ENCODE assay signal across 1 cellular context in the genomic region with DNA sequence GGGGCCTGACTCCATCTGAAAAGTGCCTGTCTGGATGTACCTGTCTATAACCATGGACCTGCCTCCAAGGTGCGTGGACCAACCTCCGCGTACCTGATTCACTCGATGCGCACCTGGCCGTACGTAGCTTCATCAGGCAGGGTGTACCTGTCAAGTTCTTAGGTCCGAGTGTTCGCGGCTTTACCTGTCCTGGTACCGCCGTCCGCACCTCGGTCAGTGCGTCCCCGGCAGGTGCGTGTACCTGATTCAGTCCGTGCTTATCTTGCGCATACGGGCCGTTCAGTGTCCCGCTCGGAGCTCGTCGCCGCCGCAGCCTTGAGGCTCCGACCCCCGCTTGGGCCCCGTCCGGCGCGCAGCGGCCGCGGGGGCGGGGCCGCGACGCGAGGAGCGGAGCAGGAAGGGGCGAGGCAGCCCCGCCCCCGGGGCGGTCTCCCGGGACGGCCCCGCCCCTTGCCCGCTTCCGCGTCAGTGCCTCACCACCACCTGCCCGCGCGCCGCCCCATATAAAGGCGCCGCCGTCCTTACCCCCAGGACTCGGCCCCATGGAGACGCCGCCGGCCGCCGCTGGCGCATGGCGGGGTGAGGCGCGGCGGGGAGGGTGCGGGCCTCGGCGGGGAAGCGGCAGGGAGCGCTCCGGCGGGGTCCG.
TF ChIP-seq lines count a peak whose summit lies in the region.

TSS of gene ZC3H12A (plus strand) at position 530 of the 646 bp plus-strand sequence. CDS start 917 bp downstream, outside the sequence.

TF ChIP-seq in WTC11, 78 proteins besides CTCF, POLR2A, EP300 and RAD21 (continued from another document and continues in another):
- no peak for TF ChIP-seq ZNF671 (CRISPR knock-in tag; IDR thresholded peaks at IDR 0.05)
- TF ChIP-seq, protein P1, sequence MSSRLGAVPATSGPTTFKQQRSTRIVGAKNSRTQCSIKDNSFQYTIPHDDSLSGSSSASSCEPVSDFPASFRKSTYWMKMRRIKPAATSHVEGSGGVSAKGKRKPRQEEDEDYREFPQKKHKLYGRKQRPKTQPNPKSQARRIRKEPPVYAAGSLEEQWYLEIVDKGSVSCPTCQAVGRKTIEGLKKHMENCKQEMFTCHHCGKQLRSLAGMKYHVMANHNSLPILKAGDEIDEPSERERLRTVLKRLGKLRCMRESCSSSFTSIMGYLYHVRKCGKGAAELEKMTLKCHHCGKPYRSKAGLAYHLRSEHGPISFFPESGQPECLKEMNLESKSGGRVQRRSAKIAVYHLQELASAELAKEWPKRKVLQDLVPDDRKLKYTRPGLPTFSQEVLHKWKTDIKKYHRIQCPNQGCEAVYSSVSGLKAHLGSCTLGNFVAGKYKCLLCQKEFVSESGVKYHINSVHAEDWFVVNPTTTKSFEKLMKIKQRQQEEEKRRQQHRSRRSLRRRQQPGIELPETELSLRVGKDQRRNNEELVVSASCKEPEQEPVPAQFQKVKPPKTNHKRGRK (CRISPR knock-in tag; IDR thresholded peaks at IDR 0.05; ENCODE audit: borderline replicate concordance) = no peak
- TF ChIP-seq NFATC4 (CRISPR knock-in tag; IDR thresholded peaks at IDR 0.05) = no peak
- TF ChIP-seq GTF2I (CRISPR knock-in tag; conservative IDR thresholded peaks at IDR 0.05) = no peak
- no peak for TF ChIP-seq ZNF396 (CRISPR knock-in tag; IDR thresholded peaks at IDR 0.05; ENCODE audit: borderline replicate concordance)
- no peak for TF ChIP-seq NR2C2 (CRISPR knock-in tag; IDR thresholded peaks at IDR 0.05)
- TF ChIP-seq, protein P2, sequence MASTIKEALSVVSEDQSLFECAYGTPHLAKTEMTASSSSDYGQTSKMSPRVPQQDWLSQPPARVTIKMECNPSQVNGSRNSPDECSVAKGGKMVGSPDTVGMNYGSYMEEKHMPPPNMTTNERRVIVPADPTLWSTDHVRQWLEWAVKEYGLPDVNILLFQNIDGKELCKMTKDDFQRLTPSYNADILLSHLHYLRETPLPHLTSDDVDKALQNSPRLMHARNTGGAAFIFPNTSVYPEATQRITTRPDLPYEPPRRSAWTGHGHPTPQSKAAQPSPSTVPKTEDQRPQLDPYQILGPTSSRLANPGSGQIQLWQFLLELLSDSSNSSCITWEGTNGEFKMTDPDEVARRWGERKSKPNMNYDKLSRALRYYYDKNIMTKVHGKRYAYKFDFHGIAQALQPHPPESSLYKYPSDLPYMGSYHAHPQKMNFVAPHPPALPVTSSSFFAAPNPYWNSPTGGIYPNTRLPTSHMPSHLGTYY (CRISPR knock-in tag; IDR thresholded peaks at IDR 0.05) = no peak
- no peak for TF ChIP-seq ZMAT4 (CRISPR knock-in tag; IDR thresholded peaks at IDR 0.05)
- TF ChIP-seq, protein P3, sequence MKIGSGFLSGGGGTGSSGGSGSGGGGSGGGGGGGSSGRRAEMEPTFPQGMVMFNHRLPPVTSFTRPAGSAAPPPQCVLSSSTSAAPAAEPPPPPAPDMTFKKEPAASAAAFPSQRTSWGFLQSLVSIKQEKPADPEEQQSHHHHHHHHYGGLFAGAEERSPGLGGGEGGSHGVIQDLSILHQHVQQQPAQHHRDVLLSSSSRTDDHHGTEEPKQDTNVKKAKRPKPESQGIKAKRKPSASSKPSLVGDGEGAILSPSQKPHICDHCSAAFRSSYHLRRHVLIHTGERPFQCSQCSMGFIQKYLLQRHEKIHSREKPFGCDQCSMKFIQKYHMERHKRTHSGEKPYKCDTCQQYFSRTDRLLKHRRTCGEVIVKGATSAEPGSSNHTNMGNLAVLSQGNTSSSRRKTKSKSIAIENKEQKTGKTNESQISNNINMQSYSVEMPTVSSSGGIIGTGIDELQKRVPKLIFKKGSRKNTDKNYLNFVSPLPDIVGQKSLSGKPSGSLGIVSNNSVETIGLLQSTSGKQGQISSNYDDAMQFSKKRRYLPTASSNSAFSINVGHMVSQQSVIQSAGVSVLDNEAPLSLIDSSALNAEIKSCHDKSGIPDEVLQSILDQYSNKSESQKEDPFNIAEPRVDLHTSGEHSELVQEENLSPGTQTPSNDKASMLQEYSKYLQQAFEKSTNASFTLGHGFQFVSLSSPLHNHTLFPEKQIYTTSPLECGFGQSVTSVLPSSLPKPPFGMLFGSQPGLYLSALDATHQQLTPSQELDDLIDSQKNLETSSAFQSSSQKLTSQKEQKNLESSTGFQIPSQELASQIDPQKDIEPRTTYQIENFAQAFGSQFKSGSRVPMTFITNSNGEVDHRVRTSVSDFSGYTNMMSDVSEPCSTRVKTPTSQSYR (CRISPR knock-in tag; IDR thresholded peaks at IDR 0.05) = no peak
- TF ChIP-seq ZNF425 (CRISPR knock-in tag; conservative IDR thresholded peaks at IDR 0.05) = no peak
- TF ChIP-seq, protein P4, sequence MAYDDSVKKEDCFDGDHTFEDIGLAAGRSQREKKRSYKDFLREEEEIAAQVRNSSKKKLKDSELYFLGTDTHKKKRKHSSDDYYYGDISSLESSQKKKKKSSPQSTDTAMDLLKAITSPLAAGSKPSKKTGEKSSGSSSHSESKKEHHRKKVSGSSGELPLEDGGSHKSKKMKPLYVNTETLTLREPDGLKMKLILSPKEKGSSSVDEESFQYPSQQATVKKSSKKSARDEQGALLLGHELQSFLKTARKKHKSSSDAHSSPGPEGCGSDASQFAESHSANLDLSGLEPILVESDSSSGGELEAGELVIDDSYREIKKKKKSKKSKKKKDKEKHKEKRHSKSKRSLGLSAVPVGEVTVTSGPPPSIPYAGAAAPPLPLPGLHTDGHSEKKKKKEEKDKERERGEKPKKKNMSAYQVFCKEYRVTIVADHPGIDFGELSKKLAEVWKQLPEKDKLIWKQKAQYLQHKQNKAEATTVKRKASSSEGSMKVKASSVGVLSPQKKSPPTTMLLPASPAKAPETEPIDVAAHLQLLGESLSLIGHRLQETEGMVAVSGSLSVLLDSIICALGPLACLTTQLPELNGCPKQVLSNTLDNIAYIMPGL (CRISPR knock-in tag; IDR thresholded peaks at IDR 0.05) = peak; percentile 30; the same call in 1 of the 2 replicates
- 0 out of 2 replicates have a peak, but pooled peaks have one; percentile 31 for TF ChIP-seq FOXP1 (CRISPR knock-in tag; IDR thresholded peaks at IDR 0.05; ENCODE audit: borderline replicate concordance)
- TF ChIP-seq USF2 (CRISPR knock-in tag; IDR thresholded peaks at IDR 0.05) = no peak
- no peak for TF ChIP-seq ZBTB21 (CRISPR knock-in tag; IDR thresholded peaks at IDR 0.05; ENCODE audit: borderline replicate concordance)
- TF ChIP-seq, protein P5, sequence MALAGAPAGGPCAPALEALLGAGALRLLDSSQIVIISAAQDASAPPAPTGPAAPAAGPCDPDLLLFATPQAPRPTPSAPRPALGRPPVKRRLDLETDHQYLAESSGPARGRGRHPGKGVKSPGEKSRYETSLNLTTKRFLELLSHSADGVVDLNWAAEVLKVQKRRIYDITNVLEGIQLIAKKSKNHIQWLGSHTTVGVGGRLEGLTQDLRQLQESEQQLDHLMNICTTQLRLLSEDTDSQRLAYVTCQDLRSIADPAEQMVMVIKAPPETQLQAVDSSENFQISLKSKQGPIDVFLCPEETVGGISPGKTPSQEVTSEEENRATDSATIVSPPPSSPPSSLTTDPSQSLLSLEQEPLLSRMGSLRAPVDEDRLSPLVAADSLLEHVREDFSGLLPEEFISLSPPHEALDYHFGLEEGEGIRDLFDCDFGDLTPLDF (CRISPR knock-in tag; IDR thresholded peaks at IDR 0.05) = no peak
- TF ChIP-seq, protein P6, sequence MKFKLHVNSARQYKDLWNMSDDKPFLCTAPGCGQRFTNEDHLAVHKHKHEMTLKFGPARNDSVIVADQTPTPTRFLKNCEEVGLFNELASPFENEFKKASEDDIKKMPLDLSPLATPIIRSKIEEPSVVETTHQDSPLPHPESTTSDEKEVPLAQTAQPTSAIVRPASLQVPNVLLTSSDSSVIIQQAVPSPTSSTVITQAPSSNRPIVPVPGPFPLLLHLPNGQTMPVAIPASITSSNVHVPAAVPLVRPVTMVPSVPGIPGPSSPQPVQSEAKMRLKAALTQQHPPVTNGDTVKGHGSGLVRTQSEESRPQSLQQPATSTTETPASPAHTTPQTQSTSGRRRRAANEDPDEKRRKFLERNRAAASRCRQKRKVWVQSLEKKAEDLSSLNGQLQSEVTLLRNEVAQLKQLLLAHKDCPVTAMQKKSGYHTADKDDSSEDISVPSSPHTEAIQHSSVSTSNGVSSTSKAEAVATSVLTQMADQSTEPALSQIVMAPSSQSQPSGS (CRISPR knock-in tag; IDR thresholded peaks at IDR 0.05; ENCODE audit: borderline replicate concordance, low read depth) = no peak
- TF ChIP-seq SMAD4 (CRISPR knock-in tag; IDR thresholded peaks at IDR 0.05) = no peak
- TF ChIP-seq TCF7 (CRISPR knock-in tag; IDR thresholded peaks at IDR 0.05; ENCODE audit: low read depth) = no peak
- 0 out of 2 replicates have a peak, but pooled peaks have one; percentile 11 for TF ChIP-seq ESRRA (CRISPR knock-in tag; IDR thresholded peaks at IDR 0.05; ENCODE audit: borderline replicate concordance)
- TF ChIP-seq, protein P7, sequence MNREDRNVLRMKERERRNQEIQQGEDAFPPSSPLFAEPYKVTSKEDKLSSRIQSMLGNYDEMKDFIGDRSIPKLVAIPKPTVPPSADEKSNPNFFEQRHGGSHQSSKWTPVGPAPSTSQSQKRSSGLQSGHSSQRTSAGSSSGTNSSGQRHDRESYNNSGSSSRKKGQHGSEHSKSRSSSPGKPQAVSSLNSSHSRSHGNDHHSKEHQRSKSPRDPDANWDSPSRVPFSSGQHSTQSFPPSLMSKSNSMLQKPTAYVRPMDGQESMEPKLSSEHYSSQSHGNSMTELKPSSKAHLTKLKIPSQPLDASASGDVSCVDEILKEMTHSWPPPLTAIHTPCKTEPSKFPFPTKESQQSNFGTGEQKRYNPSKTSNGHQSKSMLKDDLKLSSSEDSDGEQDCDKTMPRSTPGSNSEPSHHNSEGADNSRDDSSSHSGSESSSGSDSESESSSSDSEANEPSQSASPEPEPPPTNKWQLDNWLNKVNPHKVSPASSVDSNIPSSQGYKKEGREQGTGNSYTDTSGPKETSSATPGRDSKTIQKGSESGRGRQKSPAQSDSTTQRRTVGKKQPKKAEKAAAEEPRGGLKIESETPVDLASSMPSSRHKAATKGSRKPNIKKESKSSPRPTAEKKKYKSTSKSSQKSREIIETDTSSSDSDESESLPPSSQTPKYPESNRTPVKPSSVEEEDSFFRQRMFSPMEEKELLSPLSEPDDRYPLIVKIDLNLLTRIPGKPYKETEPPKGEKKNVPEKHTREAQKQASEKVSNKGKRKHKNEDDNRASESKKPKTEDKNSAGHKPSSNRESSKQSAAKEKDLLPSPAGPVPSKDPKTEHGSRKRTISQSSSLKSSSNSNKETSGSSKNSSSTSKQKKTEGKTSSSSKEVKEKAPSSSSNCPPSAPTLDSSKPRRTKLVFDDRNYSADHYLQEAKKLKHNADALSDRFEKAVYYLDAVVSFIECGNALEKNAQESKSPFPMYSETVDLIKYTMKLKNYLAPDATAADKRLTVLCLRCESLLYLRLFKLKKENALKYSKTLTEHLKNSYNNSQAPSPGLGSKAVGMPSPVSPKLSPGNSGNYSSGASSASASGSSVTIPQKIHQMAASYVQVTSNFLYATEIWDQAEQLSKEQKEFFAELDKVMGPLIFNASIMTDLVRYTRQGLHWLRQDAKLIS (CRISPR knock-in tag; IDR thresholded peaks at IDR 0.05; ENCODE audit: borderline replicate concordance) = no peak
- no peak for TF ChIP-seq JAZF1 (CRISPR knock-in tag; IDR thresholded peaks at IDR 0.05)
- no peak for TF ChIP-seq RORB (CRISPR knock-in tag; IDR thresholded peaks at IDR 0.05)
- TF ChIP-seq, protein P8, sequence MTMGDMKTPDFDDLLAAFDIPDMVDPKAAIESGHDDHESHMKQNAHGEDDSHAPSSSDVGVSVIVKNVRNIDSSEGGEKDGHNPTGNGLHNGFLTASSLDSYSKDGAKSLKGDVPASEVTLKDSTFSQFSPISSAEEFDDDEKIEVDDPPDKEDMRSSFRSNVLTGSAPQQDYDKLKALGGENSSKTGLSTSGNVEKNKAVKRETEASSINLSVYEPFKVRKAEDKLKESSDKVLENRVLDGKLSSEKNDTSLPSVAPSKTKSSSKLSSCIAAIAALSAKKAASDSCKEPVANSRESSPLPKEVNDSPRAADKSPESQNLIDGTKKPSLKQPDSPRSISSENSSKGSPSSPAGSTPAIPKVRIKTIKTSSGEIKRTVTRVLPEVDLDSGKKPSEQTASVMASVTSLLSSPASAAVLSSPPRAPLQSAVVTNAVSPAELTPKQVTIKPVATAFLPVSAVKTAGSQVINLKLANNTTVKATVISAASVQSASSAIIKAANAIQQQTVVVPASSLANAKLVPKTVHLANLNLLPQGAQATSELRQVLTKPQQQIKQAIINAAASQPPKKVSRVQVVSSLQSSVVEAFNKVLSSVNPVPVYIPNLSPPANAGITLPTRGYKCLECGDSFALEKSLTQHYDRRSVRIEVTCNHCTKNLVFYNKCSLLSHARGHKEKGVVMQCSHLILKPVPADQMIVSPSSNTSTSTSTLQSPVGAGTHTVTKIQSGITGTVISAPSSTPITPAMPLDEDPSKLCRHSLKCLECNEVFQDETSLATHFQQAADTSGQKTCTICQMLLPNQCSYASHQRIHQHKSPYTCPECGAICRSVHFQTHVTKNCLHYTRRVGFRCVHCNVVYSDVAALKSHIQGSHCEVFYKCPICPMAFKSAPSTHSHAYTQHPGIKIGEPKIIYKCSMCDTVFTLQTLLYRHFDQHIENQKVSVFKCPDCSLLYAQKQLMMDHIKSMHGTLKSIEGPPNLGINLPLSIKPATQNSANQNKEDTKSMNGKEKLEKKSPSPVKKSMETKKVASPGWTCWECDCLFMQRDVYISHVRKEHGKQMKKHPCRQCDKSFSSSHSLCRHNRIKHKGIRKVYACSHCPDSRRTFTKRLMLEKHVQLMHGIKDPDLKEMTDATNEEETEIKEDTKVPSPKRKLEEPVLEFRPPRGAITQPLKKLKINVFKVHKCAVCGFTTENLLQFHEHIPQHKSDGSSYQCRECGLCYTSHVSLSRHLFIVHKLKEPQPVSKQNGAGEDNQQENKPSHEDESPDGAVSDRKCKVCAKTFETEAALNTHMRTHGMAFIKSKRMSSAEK (CRISPR knock-in tag; IDR thresholded peaks at IDR 0.05; ENCODE audit: borderline replicate concordance) = no peak
- TF ChIP-seq CREB1 (CRISPR knock-in tag; IDR thresholded peaks at IDR 0.05) = no peak
- no peak for TF ChIP-seq ELF4 (CRISPR knock-in tag; IDR thresholded peaks at IDR 0.05; ENCODE audit: low read depth)
